Comparison of ENCODE assay signal across 10 cellular contexts in the genomic region with DNA sequence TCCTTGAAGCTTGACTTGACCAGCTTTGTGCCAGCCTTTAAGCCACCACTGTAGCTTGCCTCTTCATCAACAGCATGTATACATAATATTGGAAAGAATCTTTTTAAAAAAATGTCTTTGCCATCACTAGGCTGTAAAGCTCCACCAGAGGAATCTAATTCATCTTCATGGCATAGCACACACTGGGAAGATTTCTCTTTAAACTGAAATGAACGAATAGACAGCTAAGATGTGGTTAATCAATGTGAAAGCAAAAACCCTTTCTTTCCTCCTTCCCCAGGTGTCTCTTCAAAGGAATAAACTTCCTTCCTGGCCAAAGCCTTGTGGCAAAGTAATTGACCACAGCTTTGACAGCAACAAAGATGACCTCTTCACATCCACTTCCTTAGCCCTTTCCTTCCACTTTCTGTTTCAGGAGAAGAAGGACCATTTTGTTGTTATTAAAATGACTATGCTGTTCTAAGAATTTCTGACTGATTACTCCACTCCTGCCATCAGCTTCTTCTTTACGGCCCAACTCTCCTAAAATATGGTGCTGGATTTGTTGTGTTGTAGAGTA.
DNase-seq lines count a peak whose midpoint lies in the region; ATAC-seq and TF ChIP-seq lines count a peak whose summit lies in the region.
"Had no signal": no experiment of that assay in that cellular context is flagged by ENCODE, and none has a peak within 500 bp of the region (broad histone marks: within the 10 kb centered on the region; RNA-seq: fewer than 3 reads in every experiment).

No MANE protein-coding gene starts in this region.

- DNase-seq in mammary epithelial cell: peak; percentile 6
- no peak for DNase-seq in MCF 10A (ENCODE audit: unreplicated experiment)
- no peak for DNase-seq in T-helper 17 cell
- peak; percentile 14 for DNase-seq in stromal cell of bone marrow (ENCODE audit: low read depth)
- no peak for DNase-seq in germinal center (ENCODE audit: low spot score)
- DNase-seq in ascending aorta (ENCODE audit: low spot score in 2 of 2): no peak
- DNase-seq in chondrocyte (ENCODE audit: low spot score): no peak
- DNase-seq: effector memory CD4-positive, alpha-beta T cell had no signal

- no peaks in the 10 kb centered on the region for H3K27me3 ChIP-seq in mammary epithelial cell (ENCODE audit: insufficient read depth, low read length)
- H3K27me3 ChIP-seq in ascending aorta: no peaks in the 10 kb centered on the region

- no peaks in the 10 kb centered on the region for H4K20me1 ChIP-seq in mammary epithelial cell (ENCODE audit: insufficient read depth, low read length)

- H3K27me3 Mint-ChIP-seq in MCF 10A (ENCODE audit: insufficient read depth, unreplicated experiment) (no peaks in the 10 kb centered on the region), T-helper 17 cell (no peaks in the 10 kb centered on the region), chondrocyte (ENCODE audit: low read depth) (no peaks in the 10 kb centered on the region)
- H3K27me3 Mint-ChIP-seq: CD4-positive, CD25-positive, alpha-beta regulatory T cell had no signal

- intact Hi-C loops in mammary epithelial cell (cut with micrococcal nuclease) (no loop called here), MCF 10A (cut with micrococcal nuclease) (no loop called here), ascending aorta (cut with DNase I) (no loop called here)

- H3K36me3 ChIP-seq in mammary epithelial cell (ENCODE audit: insufficient read depth, low read length) (no peaks in the 10 kb centered on the region), ascending aorta (no peaks in the 10 kb centered on the region)

- no peak overlapping the region for H3K9ac ChIP-seq in mammary epithelial cell (ENCODE audit: insufficient read depth, low read length)

- H3K27ac Mint-ChIP-seq in MCF 10A (ENCODE audit: low read depth, unreplicated experiment) (no peak overlapping the region), T-helper 17 cell (peak overlapping the region; percentile 0), chondrocyte (ENCODE audit: unreplicated experiment) (no peak overlapping the region)

- H3K4me2 ChIP-seq in mammary epithelial cell (ENCODE audit: insufficient read depth, low read depth, low read length): no peak overlapping the region

- in situ Hi-C loops in mammary epithelial cell (cut with MboI; ENCODE audit: low sequenced_read_pairs in 2 of 2): no loop called here

- no peaks in the 10 kb centered on the region for H3K9me3 Mint-ChIP-seq in MCF 10A (ENCODE audit: unreplicated experiment)
- H3K9me3 Mint-ChIP-seq in chondrocyte (ENCODE audit: low read depth): no peaks in the 10 kb centered on the region

- ATAC-seq in HG02943 (IDR thresholded peaks at IDR 0.05; ENCODE audit: low read depth, unreplicated experiment) (peak; percentile 61), T-helper 17 cell (no peak)

- no peak overlapping the region for H2AFZ ChIP-seq in mammary epithelial cell (ENCODE audit: low read depth, low read length)

- H3K4me1 ChIP-seq in mammary epithelial cell (ENCODE audit: insufficient read depth, low read length): no peaks in the 10 kb centered on the region
- no peaks in the 10 kb centered on the region for H3K4me1 ChIP-seq in ascending aorta

- 54% methylated on average over 2 of the region's 2 CpGs for WGBS in mammary epithelial cell (ENCODE audit: low coverage, missing lambda C conversion rate)

- no peaks in the 10 kb centered on the region for H3K79me2 ChIP-seq in mammary epithelial cell (ENCODE audit: insufficient read depth, low read length)

- H3K9me3 ChIP-seq in mammary epithelial cell (replicated peaks; ENCODE audit: insufficient read depth, low read length) (no peaks in the 10 kb centered on the region), T-helper 17 cell (ENCODE audit: control insufficient read depth, low read length, poor library complexity, severe bottlenecking) (no peaks in the 10 kb centered on the region), ascending aorta (no peaks in the 10 kb centered on the region)

- H3K4me3 ChIP-seq in mammary epithelial cell (replicated peaks in 1 of 3; ENCODE audit: insufficient read depth in 1 of 3, low read depth in 2 of 3, low read length in 3 of 3): no peak overlapping the region
- no peak overlapping the region for H3K4me3 ChIP-seq in ascending aorta

- POLR2A ChIA-PET in MCF 10A (lab: Yijun Ruan, JAX): interaction anchor here (0.8 kb wide), 1 partner anchor 17 kb away, joined by 3 read pairs; no protein-coding TSS in a partner anchor

- no peaks in the 10 kb centered on the region for H3K36me3 Mint-ChIP-seq in MCF 10A (ENCODE audit: insufficient read depth, unreplicated experiment)
- H3K36me3 Mint-ChIP-seq in T-helper 17 cell (ENCODE audit: low read depth): no peaks in the 10 kb centered on the region
- H3K36me3 Mint-ChIP-seq in chondrocyte (ENCODE audit: low read depth): no peaks in the 10 kb centered on the region

- no peak overlapping the region for H3K4me3 Mint-ChIP-seq in MCF 10A (ENCODE audit: unreplicated experiment)
- H3K4me3 Mint-ChIP-seq in T-helper 17 cell: no peak overlapping the region
- H3K4me3 Mint-ChIP-seq in chondrocyte (ENCODE audit: unreplicated experiment): no peak overlapping the region
- H3K4me3 Mint-ChIP-seq: CD4-positive, CD25-positive, alpha-beta regulatory T cell had no signal

- CTCF ChIA-PET in mammary epithelial cell (lab: Charles Lee; ENCODE audit: low non-redundant PET): no interaction called here
- CTCF ChIA-PET in MCF 10A (lab: Yijun Ruan, JAX): interaction anchor here (0.7 to 1.2 kb wide), 2 partner anchors 9 to 25 kb away, joined by 3 read pairs; no protein-coding TSS in a partner anchor

- no peak overlapping the region for H3K27ac ChIP-seq in mammary epithelial cell (ENCODE audit: insufficient read depth, low read depth, low read length)
- H3K27ac ChIP-seq in ascending aorta: no peak overlapping the region

- BruUV-seq in mammary epithelial cell (replicated peaks; lab: Mats Ljungman, UMichigan) (no TSS peak), MCF 10A (replicated peaks; lab: Mats Ljungman, UMichigan) (no TSS peak)

- dilution Hi-C loops in mammary epithelial cell (cut with HindIII; ENCODE audit: low sequenced_read_pairs): no loop called here

- H3K4me1 Mint-ChIP-seq in MCF 10A (ENCODE audit: insufficient read depth, unreplicated experiment) (no peaks in the 10 kb centered on the region), T-helper 17 cell (peaks cover 16% of the 10 kb centered on the region), chondrocyte (ENCODE audit: low read depth) (peaks cover 7% of the 10 kb centered on the region)

- TF ChIP-seq CTCF in mammary epithelial cell (conservative IDR thresholded peaks at IDR 0.05 in 1 of 2, IDR thresholded peaks at IDR 0.05 in 1 of 2; ENCODE audit: extremely low read depth in 1 of 2, insufficient read depth in 1 of 2, low read depth in 1 of 2, low read length in 2 of 2): no peak
- no peak for TF ChIP-seq CTCF in MCF 10A (IDR thresholded peaks at IDR 0.05; ENCODE audit: unreplicated experiment)
- TF ChIP-seq CTCF in ascending aorta (IDR thresholded peaks at IDR 0.05): no peak
- TF ChIP-seq CTCF in chondrocyte (IDR thresholded peaks at IDR 0.05): no peak

Comparison
In these comparisons a context has a peak if more than half of its experiments do, and no peak if none do; other contexts are left out.
1. DNase-seq: peak in mammary epithelial cell (single experiment) and stromal cell of bone marrow (single experiment); none in MCF 10A (single experiment), T-helper 17 cell (0 of 3), germinal center (single experiment), ascending aorta (0 of 2) and chondrocyte (single experiment).